ENCODE assay signal across 15 cellular contexts in the genomic region with DNA sequence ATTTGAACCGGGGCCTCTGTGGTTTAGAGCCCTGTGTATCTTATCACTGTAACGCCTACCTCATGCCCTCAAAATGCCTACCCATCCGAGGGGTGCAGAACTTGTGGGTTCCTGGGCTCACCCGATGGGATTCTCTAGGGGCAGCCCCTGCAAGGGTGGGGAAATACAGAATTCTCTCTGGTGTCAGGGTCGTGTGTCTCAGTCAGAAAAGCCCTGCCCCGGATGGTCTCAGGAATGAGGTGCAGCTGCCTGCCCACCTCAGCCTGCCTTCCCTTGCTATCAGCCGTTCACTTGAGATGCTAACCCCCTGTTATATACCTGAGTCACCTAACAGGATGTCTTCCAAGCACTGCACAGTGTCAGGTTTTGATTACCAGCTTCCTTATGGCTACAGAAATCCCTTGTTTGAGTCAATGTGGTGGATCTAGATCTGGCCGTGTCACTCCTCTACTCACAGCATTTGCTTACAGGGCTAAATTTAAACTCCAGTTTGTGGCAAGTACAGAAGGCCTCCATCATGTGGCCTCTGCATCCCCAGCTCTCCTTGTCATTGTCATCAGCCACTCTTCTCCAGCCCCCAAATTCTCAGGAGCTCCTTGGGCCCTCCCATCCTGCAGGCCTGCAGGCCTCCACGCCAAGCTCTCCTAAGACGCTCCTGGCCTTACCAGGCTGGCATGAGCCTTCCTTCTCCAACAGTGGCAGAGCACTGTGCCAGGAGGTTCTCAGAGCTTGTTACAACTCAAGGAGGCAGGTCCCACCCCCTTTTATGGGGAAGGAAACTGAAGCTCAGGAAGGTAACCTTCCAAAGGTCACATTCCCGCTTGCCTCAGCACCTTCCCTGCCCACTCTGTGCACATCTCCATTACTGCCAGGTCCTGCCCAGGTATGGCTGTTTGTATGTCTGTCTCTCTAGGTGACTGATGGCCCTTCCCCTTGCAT. TPM values are rescaled to one million over a fixed set of nuclear protein-coding genes. Genes with fewer than 3 reads are reported as not detected.
DNase-seq lines count a peak whose midpoint lies in the region; ATAC-seq and TF ChIP-seq lines count a peak whose summit lies in the region.
"Had no signal": no experiment of that assay in that cellular context is flagged by ENCODE, and none has a peak within 500 bp of the region (broad histone marks: within the 10 kb centered on the region; RNA-seq: fewer than 3 reads in every experiment).

No MANE protein-coding gene starts in this region.

- no peaks in the 10 kb centered on the region for H4K20me1 ChIP-seq in PC-3 (ENCODE audit: low read length)

- H3K9ac ChIP-seq in PC-3 (ENCODE audit: low read length), result 0 out of 2 replicates have a peak overlapping the region, but pooled peaks have one; percentile 31
- H3K9ac ChIP-seq: KMS-11 had no signal

- POLR2A ChIA-PET in PC-3 (lab: Charles Lee; ENCODE audit: unreplicated experiment), result no interaction called here

- H3K79me2 ChIP-seq in PC-3 (ENCODE audit: low read length), result no peaks in the 10 kb centered on the region

- H3F3A ChIP-seq in PC-3 (ENCODE audit: low read length, unreplicated experiment), result no peaks in the 10 kb centered on the region

- peaks cover 36% of the 10 kb centered on the region for H3K4me1 Mint-ChIP-seq in stimulated activated effector memory CD8-positive, alpha-beta T cell treated with anti-CD3 and anti-CD28 coated beads, Interleukin-12 subunit alpha, Interleukin-12 subunit beta, amount 100 ng/mL, for 72 hours

- BruUV-seq in PC-3 (replicated peaks; lab: Mats Ljungman, UMichigan), result no TSS peak

- H3K9me2 ChIP-seq in PC-3 (replicated peaks; ENCODE audit: low read length), result no peaks in the 10 kb centered on the region

- no peak overlapping the region for H3K4me3 Mint-ChIP-seq in stimulated activated effector memory CD8-positive, alpha-beta T cell treated with anti-CD3 and anti-CD28 coated beads, Interleukin-12 subunit alpha, Interleukin-12 subunit beta, amount 100 ng/mL, for 72 hours
- H3K4me3 Mint-ChIP-seq: B cell, type B pancreatic cell had no signal

- TF ChIP-seq CTCF in PC-3 (conservative IDR thresholded peaks at IDR 0.05; ENCODE audit: low read depth, low read length) (no peak), epithelial cell of esophagus (IDR thresholded peaks at IDR 0.05; ENCODE audit: insufficient read depth, low read depth, low read length, missing control alignments) (no peak), body of pancreas (IDR thresholded peaks at IDR 0.05) (no peak), WERI-Rb-1 (IDR thresholded peaks at IDR 0.05; ENCODE audit: low read depth, low read length) (no peak)

- H3K27ac Mint-ChIP-seq in activated naive CD4-positive, alpha-beta T cell treated with anti-CD3 and anti-CD28 coated beads, Interleukin-2, amount 50 U/mL, for 72 hours, result peak overlapping the region in 1 of 2 donors; percentile 16
- H3K27ac Mint-ChIP-seq in stimulated activated effector memory CD8-positive, alpha-beta T cell treated with anti-CD3 and anti-CD28 coated beads, Interleukin-12 subunit alpha, Interleukin-12 subunit beta, amount 100 ng/mL, for 72 hours, result peak overlapping the region; percentile 18
- H3K27ac Mint-ChIP-seq: B cell, type B pancreatic cell had no signal

- no peaks in the 10 kb centered on the region for H3K9me3 Mint-ChIP-seq in activated naive CD4-positive, alpha-beta T cell treated with anti-CD3 and anti-CD28 coated beads, Interleukin-2, amount 50 U/mL, for 72 hours
- no peaks in the 10 kb centered on the region for H3K9me3 Mint-ChIP-seq in stimulated activated effector memory CD8-positive, alpha-beta T cell treated with anti-CD3 and anti-CD28 coated beads, Interleukin-12 subunit alpha, Interleukin-12 subunit beta, amount 100 ng/mL, for 72 hours
- H3K9me3 Mint-ChIP-seq: type B pancreatic cell had no signal

- 72 to 76% methylated on average over 11 of the region's 11 CpGs for WGBS in body of pancreas, 2 donors

- peak overlapping the region; percentile 49; the same call in 1 of the 2 replicates for H2AFZ ChIP-seq in PC-3 (ENCODE audit: low read length)

- ATAC-seq in activated naive CD4-positive, alpha-beta T cell treated with anti-CD3 and anti-CD28 coated beads, Interleukin-2, amount 50 U/mL, for 72 hours, result peak; percentile 56 to 59
- ATAC-seq in PC-3 (peak; percentile 54), body of pancreas (no peak)
- peak; percentile 86 for ATAC-seq in stimulated activated effector memory CD8-positive, alpha-beta T cell treated with anti-CD3 and anti-CD28 coated beads, Interleukin-12 subunit alpha, Interleukin-12 subunit beta, amount 100 ng/mL, for 72 hours
- ATAC-seq: left ventricle myocardium superior had no signal

- H3K9me3 ChIP-seq in PC-3 (ENCODE audit: low read length) (no peaks in the 10 kb centered on the region), body of pancreas (no peaks in the 10 kb centered on the region), WERI-Rb-1 (ENCODE audit: severe bottlenecking) (no peaks in the 10 kb centered on the region)

- H3K27me3 ChIP-seq in PC-3 (ENCODE audit: low read length) (no peaks in the 10 kb centered on the region), body of pancreas (no peaks in the 10 kb centered on the region), WERI-Rb-1 (ENCODE audit: insufficient read depth, low read depth, severe bottlenecking) (no peaks in the 10 kb centered on the region)

- TF ChIP-seq POLR2A in body of pancreas (IDR thresholded peaks at IDR 0.05), result no peak

- peak overlapping the region; percentile 12; the same call in 1 of the 2 replicates for H3K4me3 ChIP-seq in PC-3 (ENCODE audit: low read length)
- H3K4me3 ChIP-seq in epithelial cell of esophagus (ENCODE audit: low read length), result no peak overlapping the region
- no peak overlapping the region for H3K4me3 ChIP-seq in body of pancreas
- no peak overlapping the region for H3K4me3 ChIP-seq in WERI-Rb-1 (ENCODE audit: low read depth, low read length)

- H3K27ac ChIP-seq in PC-3 (ENCODE audit: low read length), result peak overlapping the region; percentile 83
- H3K27ac ChIP-seq in body of pancreas, result no peak overlapping the region
- no peak overlapping the region for H3K27ac ChIP-seq in WERI-Rb-1
- H3K27ac ChIP-seq: KMS-11, VCaP had no signal

- no peak for DNase-seq in activated naive CD4-positive, alpha-beta T cell treated with anti-CD3 and anti-CD28 coated beads, Interleukin-2, amount 50 U/mL, for 72 hours (ENCODE audit: low spot score in 2 of 2)
- DNase-seq in activated naive CD4-positive, alpha-beta T cell treated with anti-CD3 and anti-CD28 coated beads, Interleukin-2, amount 50 U/mL, for 16 hours, result no peak
- peak; percentile 75 for DNase-seq in PC-3
- peak; percentile 73 for DNase-seq in epithelial cell of esophagus (ENCODE audit: low read depth)
- peak in 1 of 2 donors; percentile 47 for DNase-seq in stimulated activated effector memory CD8-positive, alpha-beta T cell treated with anti-CD3 and anti-CD28 coated beads, Interleukin-12 subunit alpha, Interleukin-12 subunit beta, amount 100 ng/mL, for 72 hours (ENCODE audit: low spot score in 2 of 2)
- no peak for DNase-seq in body of pancreas
- DNase-seq in medulla oblongata (ENCODE audit: extremely low spot score), result no peak
- DNase-seq in WERI-Rb-1, result no peak
- DNase-seq: left ventricle myocardium superior, retina had no signal

- H3K4me1 ChIP-seq in PC-3 (ENCODE audit: insufficient read depth, low read length) (peaks cover 33% of the 10 kb centered on the region), body of pancreas (peaks cover 10% of the 10 kb centered on the region)

- intact Hi-C loops in PC-3 (cut with micrococcal nuclease), result no loop called here
- intact Hi-C loops in body of pancreas (cut with DNase I), result no loop called here

- H3K36me3 Mint-ChIP-seq in activated naive CD4-positive, alpha-beta T cell treated with anti-CD3 and anti-CD28 coated beads, Interleukin-2, amount 50 U/mL, for 72 hours, result no peaks in the 10 kb centered on the region
- H3K36me3 Mint-ChIP-seq in stimulated activated effector memory CD8-positive, alpha-beta T cell treated with anti-CD3 and anti-CD28 coated beads, Interleukin-12 subunit alpha, Interleukin-12 subunit beta, amount 100 ng/mL, for 72 hours, result no peaks in the 10 kb centered on the region
- H3K36me3 Mint-ChIP-seq: type B pancreatic cell had no signal

- CTCF ChIA-PET in PC-3 (lab: Charles Lee), result no interaction called here

- H3K4me2 ChIP-seq in PC-3 (ENCODE audit: low read length), result peak overlapping the region; percentile 61
- H3K4me2 ChIP-seq: KMS-11 had no signal

- H3K36me3 ChIP-seq in PC-3 (ENCODE audit: low read depth, low read length) (no peaks in the 10 kb centered on the region), body of pancreas (replicated peaks in 1 of 2; ENCODE audit: insufficient read depth in 1 of 2, low read depth in 2 of 2) (no peaks in the 10 kb centered on the region), WERI-Rb-1 (no peaks in the 10 kb centered on the region)

RNA-seq across cellular contexts. Expression of gene MAP3K2, which starts 14.3 kb away (rescaled TPM):
- total RNA-seq in activated naive CD4-positive, alpha-beta T cell treated with anti-CD3 and anti-CD28 coated beads, Interleukin-2, amount 50 U/mL, for 72 hours, result 10 to 100 TPM; 39.5 to 45.7 TPM
- 54.6 and 64.7 TPM in 2 replicates for total RNA-seq in PC-3 (2014; rRNA removed)
- 10 to 100 TPM; 27.8 to 35.3 TPM for total RNA-seq in body of pancreas

RNA-seq across cellular contexts. Expression of gene PROC, which starts 16.2 kb away (rescaled TPM):
- total RNA-seq in activated naive CD4-positive, alpha-beta T cell treated with anti-CD3 and anti-CD28 coated beads, Interleukin-2, amount 50 U/mL, for 72 hours, result not detected
- 0.35 and 0.58 TPM in 2 replicates for total RNA-seq in PC-3 (2014; rRNA removed)
- under 1 TPM in 1 of 2 donors, not detected in 1; 0.26 TPM for total RNA-seq in body of pancreas
- total RNA-seq: B cell, glomerular endothelial cell, left ventricle myocardium superior had no signal

Comparison
In these comparisons a context has a peak if more than half of its experiments do, and no peak if none do; other contexts are left out.
1. DNase-seq: peak in PC-3 (single experiment) and epithelial cell of esophagus (single experiment); none in activated naive CD4-positive, alpha-beta T cell treated with anti-CD3 and anti-CD28 coated beads, Interleukin-2, amount 50 U/mL, for 72 hours (0 of 2), activated naive CD4-positive, alpha-beta T cell treated with anti-CD3 and anti-CD28 coated beads, Interleukin-2, amount 50 U/mL, for 16 hours (single experiment), body of pancreas (0 of 4), medulla oblongata (single experiment) and WERI-Rb-1 (single experiment).